In genomic region chr1:234737915-234738314, GRCh38 we compare ENCODE assay signal across 11 cellular contexts.
DNase-seq lines count a peak whose midpoint lies in the region; ATAC-seq, FAIRE-seq and TF ChIP-seq lines count a peak whose summit lies in the region.
"Had no signal": no experiment of that assay in that cellular context is flagged by ENCODE, and none has a peak within 500 bp of the region (broad histone marks: within the 10 kb centered on the region; RNA-seq: fewer than 3 reads in every experiment).

No MANE protein-coding gene starts in this region.

- H3K27me3 Mint-ChIP-seq in osteocyte (ENCODE audit: unreplicated experiment) = no peaks in the 10 kb centered on the region

- no peaks in the 10 kb centered on the region for H3K9me3 Mint-ChIP-seq in osteocyte (ENCODE audit: unreplicated experiment)
- H3K9me3 Mint-ChIP-seq: activated naive CD4-positive, alpha-beta T cell treated with anti-CD3 and anti-CD28 coated beads for 36 hours; immature natural killer cell had no signal

- in situ Hi-C loops in GM12878 (cut with MboI) = loop anchor here (10.0 to 25.0 kb wide), 2 partner anchors 99 to 347 kb away; no protein-coding TSS in a partner anchor

- intact Hi-C loops in GM12878 (cut with micrococcal nuclease; ENCODE audit: unreplicated experiment) (no loop called here), PC-9 (cut with micrococcal nuclease; ENCODE audit: unreplicated experiment) (no loop called here)

- SMC1A ChIA-PET in GM12878 (lab: Charles Lee; ENCODE audit: uncharacterized antibody, unreplicated experiment) = interaction anchor here (1.0 to 2.4 kb wide), 4 partner anchors 11 to 102 kb away, joined by 3 to 11 read pairs (median 6); no protein-coding TSS in a partner anchor

- no peak for TF ChIP-seq EP300 in GM12878 (IDR thresholded peaks at IDR 0.05; ENCODE audit: borderline replicate concordance in 1 of 2, control insufficient read depth in 1 of 2, low read depth in 2 of 2, low read length in 2 of 2)

- BruUV-seq in GM12878 (replicated peaks; lab: Mats Ljungman, UMichigan) (no TSS peak), PC-9 (replicated peaks; lab: Mats Ljungman, UMichigan) (no TSS peak)

- H3K4me2 ChIP-seq in GM12878 (ENCODE audit: control insufficient read depth, insufficient read depth) (no peak overlapping the region), PC-9 (no peak overlapping the region)

- no peaks in the 10 kb centered on the region for H3K36me3 ChIP-seq in H7 (replicated peaks; ENCODE audit: control insufficient read depth, insufficient read depth, low read length)
- H3K36me3 ChIP-seq in GM12878 (ENCODE audit: control insufficient read depth in 2 of 2, insufficient read depth in 2 of 2, low read length in 1 of 2) = no peaks in the 10 kb centered on the region
- no peaks in the 10 kb centered on the region for H3K36me3 ChIP-seq in PC-9 (ENCODE audit: low read depth)
- H3K36me3 ChIP-seq: sigmoid colon had no signal

- no peak for TF ChIP-seq RAD21 in GM12878 (IDR thresholded peaks at IDR 0.05; ENCODE audit: insufficient read depth, low read depth, low read length)

- RAD21 ChIA-PET in GM12878 (lab: Charles Lee; ENCODE audit: unreplicated experiment) = interaction anchor here (1.2 to 1.7 kb wide), 2 partner anchors 16 to 126 kb away, joined by 3 to 4 read pairs; no protein-coding TSS in a partner anchor

- H3K9me2 ChIP-seq in PC-9 (ENCODE audit: insufficient read depth) = no peaks in the 10 kb centered on the region

- no peaks in the 10 kb centered on the region for H3K4me1 ChIP-seq in GM12878 (ENCODE audit: control insufficient read depth, insufficient read depth, low read length)
- no peaks in the 10 kb centered on the region for H3K4me1 ChIP-seq in PC-9 (replicated peaks; ENCODE audit: insufficient read depth)
- H3K4me1 ChIP-seq: sigmoid colon had no signal

- CTCF ChIA-PET in GM12878 (lab: Yijun Ruan, JAX) = interaction anchor here (2.6 kb wide), 1 partner anchor 17 kb away, joined by 10 read pairs; no protein-coding TSS in a partner anchor
- CTCF ChIA-PET in PC-9 (lab: Charles Lee) = no interaction called here

- H3K79me2 ChIP-seq in GM12878 (ENCODE audit: control insufficient read depth, insufficient read depth, low read length) (no peaks in the 10 kb centered on the region), PC-9 (ENCODE audit: low read depth) (no peaks in the 10 kb centered on the region)

- H3K9me3 ChIP-seq in GM12878 (replicated peaks; ENCODE audit: control insufficient read depth, insufficient read depth, low read length) = no peaks in the 10 kb centered on the region
- H3K9me3 ChIP-seq in PC-9 (ENCODE audit: insufficient read depth, low read depth) = no peaks in the 10 kb centered on the region
- H3K9me3 ChIP-seq: sigmoid colon had no signal

- no peak overlapping the region for H2AFZ ChIP-seq in GM12878 (ENCODE audit: control insufficient read depth, low read depth, low read length)
- H2AFZ ChIP-seq in PC-9 = no peak overlapping the region

- peaks cover 13% of the 10 kb centered on the region for H3K4me1 Mint-ChIP-seq in osteocyte (ENCODE audit: unreplicated experiment)
- H3K4me1 Mint-ChIP-seq: immature natural killer cell had no signal

- WGBS in GM12878 (ENCODE audit: insufficient coverage, insufficient replicate concordance, low lambda C conversion rate, missing lambda C conversion rate) = 94% methylated on average over 6 of the region's 6 CpGs

- peak overlapping the region; percentile 57 for H3K27ac Mint-ChIP-seq in osteocyte (ENCODE audit: unreplicated experiment)
- H3K27ac Mint-ChIP-seq: activated naive CD4-positive, alpha-beta T cell treated with anti-CD3 and anti-CD28 coated beads for 36 hours had no signal

- POLR2A ChIA-PET in GM12878 (lab: Charles Lee) = interaction anchor here (0.6 to 0.7 kb wide), 2 partner anchors 42 to 103 kb away, joined by 3 read pairs; no protein-coding TSS in a partner anchor
- POLR2A ChIA-PET in PC-9 (lab: Charles Lee; ENCODE audit: unreplicated experiment) = no interaction called here

- H3K36me3 Mint-ChIP-seq in osteocyte (ENCODE audit: unreplicated experiment) = peaks cover 2% of the 10 kb centered on the region
- H3K36me3 Mint-ChIP-seq: immature natural killer cell had no signal

- no peak overlapping the region for H3K4me3 ChIP-seq in H7 (ENCODE audit: insufficient read depth, low read depth, low read length)
- no peak overlapping the region for H3K4me3 ChIP-seq in GM12878
- no peak overlapping the region for H3K4me3 ChIP-seq in PC-9
- H3K4me3 ChIP-seq: sigmoid colon had no signal

- peaks cover 4% of the 10 kb centered on the region; the same call in 1 of the 2 replicates for H3F3A ChIP-seq in PC-9 (ENCODE audit: insufficient read depth, low read depth)

- no peak for FAIRE-seq in GM12878 (lab: Jason Lieb, UNC)

- H3K4me3 Mint-ChIP-seq in osteocyte (ENCODE audit: unreplicated experiment) = no peak overlapping the region
- H3K4me3 Mint-ChIP-seq: activated naive CD4-positive, alpha-beta T cell treated with anti-CD3 and anti-CD28 coated beads for 36 hours; immature natural killer cell had no signal

- TF ChIP-seq CTCF in GM12878 (IDR thresholded peaks at IDR 0.05 in 2 of 3, conservative IDR thresholded peaks at IDR 0.05 in 1 of 3; ENCODE audit: control insufficient read depth in 2 of 3, extremely low read depth in 1 of 3, insufficient read depth in 1 of 3, low read depth in 3 of 3, low read length in 3 of 3) = no peak
- no peak for TF ChIP-seq CTCF in osteocyte (IDR thresholded peaks at IDR 0.05)
- TF ChIP-seq CTCF in PC-9 (conservative IDR thresholded peaks at IDR 0.05) = no peak

- H3K9ac ChIP-seq in GM12878 (ENCODE audit: control insufficient read depth, insufficient read depth, low read length) = no peak overlapping the region

- no peak for ATAC-seq in GM12878

- DNase-seq in H7 = peak; percentile 65
- peak; percentile 57 for DNase-seq in NCI-H1694 (lab: John Stamatoyannopoulos, UW)
- DNase-seq in GM12878 (ENCODE audit: low read depth, low spot score) = no peak
- no peak for DNase-seq in osteocyte (ENCODE audit: extremely low spot score, unreplicated experiment)
- no peak for DNase-seq in PC-9
- DNase-seq in H4 (ENCODE audit: low spot score) = no peak
- no peak for DNase-seq in GDM1 (lab: John Stamatoyannopoulos, UW)
- DNase-seq: activated CD4-positive, alpha-beta T cell treated with anti-CD3 and anti-CD28 coated beads, Interleukin-2, amount 50 U/mL, for 4 hours; activated naive CD4-positive, alpha-beta T cell treated with anti-CD3 and anti-CD28 coated beads for 36 hours; immature natural killer cell had no signal

- H3K27me3 ChIP-seq in H7 (ENCODE audit: control insufficient read depth, insufficient read depth, low read length) (no peaks in the 10 kb centered on the region), GM12878 (replicated peaks in 1 of 2; ENCODE audit: control insufficient read depth in 2 of 2, insufficient read depth in 2 of 2, low read length in 1 of 2) (no peaks in the 10 kb centered on the region), PC-9 (ENCODE audit: insufficient read depth, low read depth) (no peaks in the 10 kb centered on the region)
- H3K27me3 ChIP-seq: sigmoid colon had no signal

- TF ChIP-seq POLR2A in GM12878 (IDR thresholded peaks at IDR 0.05; ENCODE audit: low read depth, low read length) = no peak

- H3K27ac ChIP-seq in GM12878 (ENCODE audit: control insufficient read depth, insufficient read depth) (no peak overlapping the region), PC-9 (no peak overlapping the region)
- H3K27ac ChIP-seq: sigmoid colon had no signal

- no peaks in the 10 kb centered on the region for H4K20me1 ChIP-seq in GM12878 (ENCODE audit: control insufficient read depth, insufficient read depth)
- no peaks in the 10 kb centered on the region for H4K20me1 ChIP-seq in PC-9 (ENCODE audit: insufficient read depth)

TF ChIP-seq in GM12878, 131 proteins besides CTCF, POLR2A, EP300 and RAD21:
- TF ChIP-seq BMI1 (IDR thresholded peaks at IDR 0.05; ENCODE audit: borderline replicate concordance) = peak; percentile 53; the same call in 1 of the 2 replicates
- TF ChIP-seq RUNX3 (IDR thresholded peaks at IDR 0.05; ENCODE audit: low read length) = no peak
- no peak for TF ChIP-seq JUNB (IDR thresholded peaks at IDR 0.05)
- TF ChIP-seq, protein P1, sequence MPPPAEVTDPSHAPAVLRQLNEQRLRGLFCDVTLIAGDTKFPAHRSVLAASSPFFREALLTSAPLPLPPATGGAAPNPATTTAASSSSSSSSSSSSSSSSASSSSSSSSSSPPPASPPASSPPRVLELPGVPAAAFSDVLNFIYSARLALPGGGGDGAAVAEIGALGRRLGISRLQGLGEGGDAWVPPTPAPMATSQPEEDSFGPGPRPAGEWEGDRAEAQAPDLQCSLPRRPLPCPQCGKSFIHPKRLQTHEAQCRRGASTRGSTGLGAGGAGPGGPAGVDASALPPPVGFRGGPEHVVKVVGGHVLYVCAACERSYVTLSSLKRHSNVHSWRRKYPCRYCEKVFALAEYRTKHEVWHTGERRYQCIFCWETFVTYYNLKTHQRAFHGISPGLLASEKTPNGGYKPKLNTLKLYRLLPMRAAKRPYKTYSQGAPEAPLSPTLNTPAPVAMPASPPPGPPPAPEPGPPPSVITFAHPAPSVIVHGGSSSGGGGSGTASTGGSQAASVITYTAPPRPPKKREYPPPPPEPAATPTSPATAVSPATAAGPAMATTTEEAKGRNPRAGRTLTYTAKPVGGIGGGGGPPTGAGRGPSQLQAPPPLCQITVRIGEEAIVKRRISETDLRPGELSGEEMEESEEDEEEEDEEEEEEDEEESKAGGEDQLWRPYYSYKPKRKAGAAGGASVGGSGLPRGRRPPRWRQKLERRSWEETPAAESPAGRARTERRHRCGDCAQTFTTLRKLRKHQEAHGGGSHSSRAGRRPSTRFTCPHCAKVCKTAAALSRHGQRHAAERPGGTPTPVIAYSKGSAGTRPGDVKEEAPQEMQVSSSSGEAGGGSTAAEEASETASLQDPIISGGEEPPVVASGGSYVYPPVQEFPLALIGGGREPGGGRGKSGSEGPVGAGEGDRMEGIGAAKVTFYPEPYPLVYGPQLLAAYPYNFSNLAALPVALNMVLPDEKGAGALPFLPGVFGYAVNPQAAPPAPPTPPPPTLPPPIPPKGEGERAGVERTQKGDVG (CRISPR knock-in tag; IDR thresholded peaks at IDR 0.05) = no peak

Comparison
In these comparisons a context has a peak if more than half of its experiments do, and no peak if none do; other contexts are left out.
1. DNase-seq: peak in H7 (single experiment) and NCI-H1694 (single experiment); none in GM12878 (single experiment), osteocyte (single experiment), PC-9 (0 of 2), H4 (single experiment) and GDM1 (single experiment).